ENCODE assay signal across 20 cellular contexts in the genomic region with DNA sequence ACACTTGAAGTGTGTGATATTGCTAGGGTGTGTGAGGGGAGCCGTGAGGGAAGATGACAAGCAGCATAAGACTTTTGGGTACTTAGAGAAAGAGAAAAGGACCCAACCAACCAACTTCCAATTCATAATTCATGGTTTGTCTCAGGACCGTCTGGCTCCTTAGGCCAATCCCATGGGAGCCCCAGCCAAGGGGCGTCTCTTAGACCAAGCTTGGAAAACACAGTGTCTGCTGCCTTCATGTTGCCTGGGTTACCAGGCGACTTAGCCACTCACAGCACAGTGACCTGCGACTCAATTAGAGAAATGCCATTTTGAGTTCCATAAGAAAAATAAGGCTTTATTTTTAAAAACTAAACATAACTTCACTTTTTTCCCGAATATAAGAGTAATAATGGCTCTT. TPM values are rescaled to one million over a fixed set of nuclear protein-coding genes. Genes with fewer than 3 reads are reported as not detected.
DNase-seq lines count a peak whose midpoint lies in the region; ATAC-seq lines count a peak whose summit lies in the region.
"Had no signal": no experiment of that assay in that cellular context is flagged by ENCODE, and none has a peak within 500 bp of the region (broad histone marks: within the 10 kb centered on the region; RNA-seq: fewer than 3 reads in every experiment).

No MANE protein-coding gene starts in this region.

- H3K27ac ChIP-seq in BLaER1 treated with 17β-estradiol and CSF1 and Interleukin-3, amounts not matched to agents 10 nM and 100 nM: 0 out of 22 replicates have a peak overlapping the region, but pooled peaks of 1 of the 11 experiments have one; percentile 14
- H3K27ac ChIP-seq: A549 had no signal

- H3K9ac ChIP-seq in BLaER1 treated with 17β-estradiol and CSF1 and Interleukin-3, amounts not matched to agents 10 nM and 100 nM: no peak overlapping the region

- H3K4me1 ChIP-seq in BLaER1 treated with 17β-estradiol and CSF1 and Interleukin-3, amounts not matched to agents 10 nM and 100 nM: peaks cover 0 to 49% (median 40%) of the 10 kb centered on the region in 10 experiments; a peak in 17 of 20 replicates
- H3K4me1 ChIP-seq: A549, HAP-1 had no signal

- ATAC-seq in sciatic nerve: no peak
- ATAC-seq: A549 had no signal

- H3K9me3 ChIP-seq in BLaER1 treated with 17β-estradiol and CSF1 and Interleukin-3, amounts not matched to agents 10 nM and 100 nM (replicated peaks in 1 of 11): peaks cover 28 to 46% (median 35%) of the 10 kb centered on the region in 11 experiments
- H3K9me3 ChIP-seq: A549, HAP-1 had no signal

- DNase-seq in Ammon's horn (ENCODE audit: low spot score) (peak; percentile 21), SK-N-DZ (ENCODE audit: low spot score) (peak; percentile 33), sciatic nerve (ENCODE audit: low spot score) (no peak), NCI-H2029 (lab: John Stamatoyannopoulos, UW) (no peak), activated gamma-delta T cell (lab: John Stamatoyannopoulos, UW) (no peak)
- DNase-seq: 8988T; ACHN; AML-193; Calu3; CD4-positive, alpha-beta T cell; CD8-positive, alpha-beta memory T cell; COR-L47; DMS53; DMS79 treated with DMSO at 0.1 percent for 48 hours; GOT3; HFFc6 had no signal

- H3K36me3 ChIP-seq in BLaER1 treated with 17β-estradiol and CSF1 and Interleukin-3, amounts not matched to agents 10 nM and 100 nM: peaks cover 0 to 15% (median 4%) of the 10 kb centered on the region in 11 experiments; a peak in 3 of 22 replicates
- H3K36me3 ChIP-seq: HAP-1 had no signal

- no peak overlapping the region for H3K4me3 ChIP-seq in BLaER1 treated with 17β-estradiol and CSF1 and Interleukin-3, amounts not matched to agents 10 nM and 100 nM
- H3K4me3 ChIP-seq: A549, HAP-1 had no signal

- intact Hi-C loops in sciatic nerve (cut with DNase I): no loop called here

- peak overlapping the region in 8 of 11 experiments; percentile 55 to 73 (median 64); a peak in 13 of 22 replicates for H3K4me2 ChIP-seq in BLaER1 treated with 17β-estradiol and CSF1 and Interleukin-3, amounts not matched to agents 10 nM and 100 nM
- H3K4me2 ChIP-seq: A549 had no signal

- no peaks in the 10 kb centered on the region for H3K27me3 ChIP-seq in BLaER1 treated with 17β-estradiol and CSF1 and Interleukin-3, amounts not matched to agents 10 nM and 100 nM

- no peaks in the 10 kb centered on the region for H4K20me1 ChIP-seq in BLaER1 treated with 17β-estradiol and CSF1 and Interleukin-3, amounts not matched to agents 10 nM and 100 nM

RNA-seq across cellular contexts. Expression of gene BST1, which starts 32.7 kb away (rescaled TPM):
- 1.4 and 2.2 TPM in 2 replicates for polyA plus RNA-seq in SK-N-DZ (2014; cell fraction: cytosol; rRNA removed)
- polyA plus RNA-seq in SK-N-DZ (2014; cell fraction: nucleus; rRNA removed): 1.2 and 1.8 TPM in 2 replicates
- total RNA-seq in sciatic nerve: 9.1 TPM

RNA-seq across cellular contexts. Expression of gene CD38, which starts 42.6 kb away (rescaled TPM):
- 0.03 TPM in 1 of 2 replicates, not detected in the other for polyA plus RNA-seq in SK-N-DZ (2014; cell fraction: cytosol; rRNA removed)
- polyA plus RNA-seq in SK-N-DZ (2014; cell fraction: nucleus; rRNA removed): 0.23 and 0.38 TPM in 2 replicates
- total RNA-seq in sciatic nerve: 3.4 TPM
- polyA plus RNA-seq: BJ had no signal

RNA-seq across cellular contexts. Expression of gene FAM200B, which starts 53.9 kb away (rescaled TPM):
- 37.4 and 43.1 TPM in 2 replicates for polyA plus RNA-seq in SK-N-DZ (2014; cell fraction: cytosol; rRNA removed)
- 33.7 and 47.3 TPM in 2 replicates for polyA plus RNA-seq in SK-N-DZ (2014; cell fraction: nucleus; rRNA removed)
- total RNA-seq in sciatic nerve: 42.8 TPM

Comparison
In these comparisons a context has a peak if more than half of its experiments do, and no peak if none do; other contexts are left out.
1. DNase-seq: peak in Ammon's horn (single experiment) and SK-N-DZ (single experiment); none in sciatic nerve (single experiment), NCI-H2029 (single experiment) and activated gamma-delta T cell (single experiment).